ENCODE assay signal across 8 cellular contexts in the genomic region with DNA sequence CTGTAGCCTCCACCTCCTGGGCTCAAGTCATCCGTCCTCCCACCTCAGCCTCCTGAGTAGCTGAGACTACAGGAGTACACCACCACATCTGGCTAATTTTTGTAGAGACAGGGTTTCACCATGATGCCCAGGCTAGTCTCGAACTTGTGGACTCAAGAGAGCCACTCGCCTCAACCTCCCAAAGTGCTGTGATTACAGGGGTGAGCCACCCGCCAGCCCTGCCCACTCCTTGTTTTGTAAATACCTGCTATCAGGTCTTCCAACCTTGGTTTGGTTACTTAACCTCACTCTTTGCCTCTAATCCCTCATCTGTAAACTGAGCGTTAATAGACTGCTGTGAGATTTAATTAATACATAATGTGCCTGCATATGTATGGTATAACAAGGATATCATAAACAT. TPM values are rescaled to one million over a fixed set of nuclear protein-coding genes. Genes with fewer than 3 reads are reported as not detected.
DNase-seq lines count a peak whose midpoint lies in the region; ATAC-seq and TF ChIP-seq lines count a peak whose summit lies in the region.

No MANE protein-coding gene starts in this region.

- peak overlapping the region; percentile 64 for H3K4me3 Mint-ChIP-seq in activated CD4-positive, alpha-beta memory T cell treated with anti-CD3 and anti-CD28 coated beads, Interleukin-2, amount 10 ng/mL, durations not matched to agents 7 days and 5 days
- H3K4me3 Mint-ChIP-seq in stimulated activated effector memory CD8-positive, alpha-beta T cell treated with anti-CD3 and anti-CD28 coated beads, Interleukin-12 subunit alpha, Interleukin-12 subunit beta, amount 100 ng/mL, for 72 hours = peak overlapping the region; percentile 69

- H3K9me2 ChIP-seq in SK-N-SH = no peaks in the 10 kb centered on the region

- H3K27ac ChIP-seq in SK-N-SH (ENCODE audit: low read depth in 2 of 2, low read length in 1 of 2) (no peak overlapping the region), iPS-18a (ENCODE audit: low read length) (no peak overlapping the region), aorta (ENCODE audit: low read depth in 1 of 2, low read length in 2 of 2) (no peak overlapping the region)

- TF ChIP-seq RAD21 in SK-N-SH (IDR thresholded peaks at IDR 0.05; ENCODE audit: low read length) = no peak

- no peak for TF ChIP-seq EP300 in SK-N-SH (IDR thresholded peaks at IDR 0.05; ENCODE audit: borderline replicate concordance in 1 of 2, low read depth in 1 of 2, low read length in 1 of 2)

- no peaks in the 10 kb centered on the region for H3K79me2 ChIP-seq in SK-N-SH (ENCODE audit: insufficient read depth)

- DNase-seq in SK-N-SH (no peak), NCI-H2081 (lab: John Stamatoyannopoulos, UW) (no peak), NCI-H446 (lab: John Stamatoyannopoulos, UW) (no peak), aorta (no peak)
- DNase-seq in activated CD4-positive, alpha-beta memory T cell treated with anti-CD3 and anti-CD28 coated beads, Interleukin-2, amount 10 ng/mL, durations not matched to agents 7 days and 5 days = no peak
- DNase-seq in stimulated activated effector memory CD8-positive, alpha-beta T cell treated with anti-CD3 and anti-CD28 coated beads, Interleukin-12 subunit alpha, Interleukin-12 subunit beta, amount 100 ng/mL, for 72 hours (ENCODE audit: low spot score in 2 of 2) = no peak

- no peaks in the 10 kb centered on the region for H3K36me3 ChIP-seq in SK-N-SH (replicated peaks in 1 of 2; ENCODE audit: control insufficient read depth in 1 of 2, insufficient read depth in 2 of 2, low read length in 1 of 2)
- H3K36me3 ChIP-seq in iPS-18a (ENCODE audit: control insufficient read depth, low read depth, low read length) = no peaks in the 10 kb centered on the region
- no peaks in the 10 kb centered on the region for H3K36me3 ChIP-seq in aorta (ENCODE audit: control insufficient read depth in 1 of 2, insufficient read depth in 2 of 2, low read length in 1 of 2)

- no peaks in the 10 kb centered on the region for H4K20me1 ChIP-seq in SK-N-SH (ENCODE audit: insufficient read depth)

- ATAC-seq in SK-N-SH treated with all-trans-retinoic acid at 6 μM for 48 hours = no peak
- ATAC-seq in stimulated activated effector memory CD8-positive, alpha-beta T cell treated with anti-CD3 and anti-CD28 coated beads, Interleukin-12 subunit alpha, Interleukin-12 subunit beta, amount 100 ng/mL, for 72 hours = no peak
- ATAC-seq in aorta (ENCODE audit: low FRiP score) = no peak

- POLR2A ChIA-PET in SK-N-SH (lab: Yijun Ruan, JAX) = no interaction called here
- POLR2A ChIA-PET in activated CD4-positive, alpha-beta memory T cell treated with anti-CD3 and anti-CD28 coated beads, Interleukin-2, amount 10 ng/mL, durations not matched to agents 7 days and 5 days (lab: Charles Lee) = no interaction called here

- H3K4me3 ChIP-seq in SK-N-SH (ENCODE audit: low read depth in 2 of 2, low read length in 1 of 2) (peak overlapping the region; percentile 87 to 88; a peak in 3 of 4 replicates), iPS-18a (ENCODE audit: low read length) (peak overlapping the region; percentile 96), aorta (ENCODE audit: low read length in 2 of 2) (no peak overlapping the region)

- intact Hi-C loops in aorta (cut with DNase I) = loop anchor here in 1 of 2 donors (10.0 kb wide), 1 partner anchor 101 kb away; a partner anchor contains a TSS

- peaks cover 6% of the 10 kb centered on the region for H3F3A ChIP-seq in SK-N-SH (replicated peaks; ENCODE audit: insufficient read depth)

- H3K9ac ChIP-seq in SK-N-SH (no peak overlapping the region), iPS-18a (ENCODE audit: low read length) (peak overlapping the region; percentile 43)

- H3K9me3 ChIP-seq in SK-N-SH = no peaks in the 10 kb centered on the region
- no peaks in the 10 kb centered on the region for H3K9me3 ChIP-seq in iPS-18a (ENCODE audit: control insufficient read depth, low read depth, low read length)
- H3K9me3 ChIP-seq in aorta (ENCODE audit: control insufficient read depth, low read length) = no peaks in the 10 kb centered on the region

- H2AFZ ChIP-seq in SK-N-SH (ENCODE audit: low read depth) = peak overlapping the region; percentile 89

- no peaks in the 10 kb centered on the region for H3K27me3 ChIP-seq in SK-N-SH (ENCODE audit: insufficient read depth)
- H3K27me3 ChIP-seq in iPS-18a (ENCODE audit: control insufficient read depth, insufficient read depth, low read length) = peaks cover 20% of the 10 kb centered on the region
- no peaks in the 10 kb centered on the region for H3K27me3 ChIP-seq in aorta (ENCODE audit: control insufficient read depth in 1 of 2, insufficient read depth in 2 of 2, low read length in 1 of 2)

- H3K4me2 ChIP-seq in SK-N-SH = peak overlapping the region; percentile 85

- H3K27me3 Mint-ChIP-seq in activated CD4-positive, alpha-beta memory T cell treated with anti-CD3 and anti-CD28 coated beads, Interleukin-2, amount 10 ng/mL, durations not matched to agents 7 days and 5 days = peaks cover 47% of the 10 kb centered on the region

- peaks cover 3% of the 10 kb centered on the region for H3K9me3 Mint-ChIP-seq in activated CD4-positive, alpha-beta memory T cell treated with anti-CD3 and anti-CD28 coated beads, Interleukin-2, amount 10 ng/mL, durations not matched to agents 7 days and 5 days
- no peaks in the 10 kb centered on the region for H3K9me3 Mint-ChIP-seq in stimulated activated effector memory CD8-positive, alpha-beta T cell treated with anti-CD3 and anti-CD28 coated beads, Interleukin-12 subunit alpha, Interleukin-12 subunit beta, amount 100 ng/mL, for 72 hours

- H3K36me3 Mint-ChIP-seq in activated CD4-positive, alpha-beta memory T cell treated with anti-CD3 and anti-CD28 coated beads, Interleukin-2, amount 10 ng/mL, durations not matched to agents 7 days and 5 days (ENCODE audit: low read depth) = no peaks in the 10 kb centered on the region
- no peaks in the 10 kb centered on the region for H3K36me3 Mint-ChIP-seq in stimulated activated effector memory CD8-positive, alpha-beta T cell treated with anti-CD3 and anti-CD28 coated beads, Interleukin-12 subunit alpha, Interleukin-12 subunit beta, amount 100 ng/mL, for 72 hours

- no peak overlapping the region for H3K27ac Mint-ChIP-seq in activated CD4-positive, alpha-beta memory T cell treated with anti-CD3 and anti-CD28 coated beads, Interleukin-2, amount 10 ng/mL, durations not matched to agents 7 days and 5 days
- H3K27ac Mint-ChIP-seq in stimulated activated effector memory CD8-positive, alpha-beta T cell treated with anti-CD3 and anti-CD28 coated beads, Interleukin-12 subunit alpha, Interleukin-12 subunit beta, amount 100 ng/mL, for 72 hours = peak overlapping the region; percentile 77

- CTCF ChIA-PET in SK-N-SH (lab: Yijun Ruan, JAX) = interaction anchor here (0.8 to 1.7 kb wide), 6 partner anchors 13 to 117 kb away, joined by 3 to 10 read pairs (median 3); no protein-coding TSS in a partner anchor
- CTCF ChIA-PET in activated CD4-positive, alpha-beta memory T cell treated with anti-CD3 and anti-CD28 coated beads, Interleukin-2, amount 10 ng/mL, durations not matched to agents 7 days and 5 days (lab: Charles Lee) = no interaction called here

- H3K4me1 ChIP-seq in SK-N-SH (ENCODE audit: control insufficient read depth in 1 of 2, insufficient read depth in 2 of 2, low read depth in 1 of 2, low read length in 1 of 2) (peaks cover 0 to 10% of the 10 kb centered on the region in 2 experiments; a peak in 1 of 4 replicates), iPS-18a (ENCODE audit: control insufficient read depth, low read depth, low read length) (no peaks in the 10 kb centered on the region), aorta (ENCODE audit: control insufficient read depth in 1 of 2, insufficient read depth in 2 of 2, low read length in 2 of 2) (no peaks in the 10 kb centered on the region)

- peaks cover 4% of the 10 kb centered on the region for H3K4me1 Mint-ChIP-seq in activated CD4-positive, alpha-beta memory T cell treated with anti-CD3 and anti-CD28 coated beads, Interleukin-2, amount 10 ng/mL, durations not matched to agents 7 days and 5 days
- H3K4me1 Mint-ChIP-seq in stimulated activated effector memory CD8-positive, alpha-beta T cell treated with anti-CD3 and anti-CD28 coated beads, Interleukin-12 subunit alpha, Interleukin-12 subunit beta, amount 100 ng/mL, for 72 hours = peaks cover 15% of the 10 kb centered on the region

- 84% methylated on average over 5 of the region's 5 CpGs for WGBS in SK-N-SH (ENCODE audit: low lambda C conversion rate)
- WGBS in aorta, 2 donors = 94 to 96% methylated on average over 5 of the region's 5 CpGs

- no peak for TF ChIP-seq CTCF in SK-N-SH (IDR thresholded peaks at IDR 0.05)

TF ChIP-seq in SK-N-SH, 30 proteins besides CTCF, POLR2A, EP300 and RAD21 (continues in another document):
- TF ChIP-seq GATA2 (CRISPR knock-in tag; IDR thresholded peaks at IDR 0.05) (no peak), ELF1 (IDR thresholded peaks at IDR 0.05) (no peak), JUND (IDR thresholded peaks at IDR 0.05) (no peak), CHD2 (IDR thresholded peaks at IDR 0.05; ENCODE audit: low read length, partially characterized antibody) (no peak), TCF12 (IDR thresholded peaks at IDR 0.05) (no peak), TAF1 (IDR thresholded peaks at IDR 0.05; ENCODE audit: borderline replicate concordance, low read depth, low read length) (no peak)

TF ChIP-seq in SK-N-SH treated with all-trans-retinoic acid at 6 μM for 48 hours, 23 proteins besides CTCF, POLR2A, EP300 and RAD21 (continues in another document):
- no peak for TF ChIP-seq ARNTL (CRISPR knock-in tag; IDR thresholded peaks at IDR 0.05; ENCODE audit: borderline replicate concordance, low read depth)

RNA-seq across cellular contexts. Expression of a gene that starts 0.8 kb away (rescaled TPM):
- polyA plus RNA-seq in SK-N-SH (2012; rRNA removed) (0.23 and 0.45 TPM in 2 replicates), aorta (under 1 TPM in 1 of 2 donors, not detected in 1; 0.75 TPM)
- 0.33 and 0.70 TPM in 2 replicates for polyA plus RNA-seq in SK-N-SH (2012; cell fraction: cytosol; rRNA removed)
- 0.20 and 0.39 TPM in 2 replicates for polyA plus RNA-seq in SK-N-SH (2012; cell fraction: nucleus; rRNA removed)
- total RNA-seq in activated CD4-positive, alpha-beta memory T cell treated with anti-CD3 and anti-CD28 coated beads, Interleukin-2, amount 10 ng/mL, durations not matched to agents 7 days and 5 days = not detected
- total RNA-seq in aorta = 1 to 10 TPM; 1.6 to 5.5 TPM

RNA-seq across cellular contexts. Expression of a gene that starts 0.9 kb away (rescaled TPM):
- polyA plus RNA-seq in SK-N-SH (2012; rRNA removed) = 1.8 and 2.0 TPM in 2 replicates
- 2.5 and 2.6 TPM in 2 replicates for polyA plus RNA-seq in SK-N-SH (2012; cell fraction: cytosol; rRNA removed)
- 0.56 and 1.5 TPM in 2 replicates for polyA plus RNA-seq in SK-N-SH (2012; cell fraction: nucleus; rRNA removed)
- total RNA-seq in activated CD4-positive, alpha-beta memory T cell treated with anti-CD3 and anti-CD28 coated beads, Interleukin-2, amount 10 ng/mL, durations not matched to agents 7 days and 5 days = under 1 TPM; 0.60 to 0.78 TPM
- 1 to 10 TPM in 1 of 2 donors, under 1 TPM in 1; 0.81 to 1.1 TPM for total RNA-seq in aorta
- 1 to 10 TPM in 1 of 2 donors, not detected in 1; 2.3 TPM for polyA plus RNA-seq in aorta

Comparison
In these comparisons a context has a peak if more than half of its experiments do, and no peak if none do; other contexts are left out.
1. H3K4me3 ChIP-seq: peak in SK-N-SH (2 of 2) and iPS-18a (single experiment); none in aorta (0 of 2).